1 cellular context compared by ENCODE assay signal in the genomic region with DNA sequence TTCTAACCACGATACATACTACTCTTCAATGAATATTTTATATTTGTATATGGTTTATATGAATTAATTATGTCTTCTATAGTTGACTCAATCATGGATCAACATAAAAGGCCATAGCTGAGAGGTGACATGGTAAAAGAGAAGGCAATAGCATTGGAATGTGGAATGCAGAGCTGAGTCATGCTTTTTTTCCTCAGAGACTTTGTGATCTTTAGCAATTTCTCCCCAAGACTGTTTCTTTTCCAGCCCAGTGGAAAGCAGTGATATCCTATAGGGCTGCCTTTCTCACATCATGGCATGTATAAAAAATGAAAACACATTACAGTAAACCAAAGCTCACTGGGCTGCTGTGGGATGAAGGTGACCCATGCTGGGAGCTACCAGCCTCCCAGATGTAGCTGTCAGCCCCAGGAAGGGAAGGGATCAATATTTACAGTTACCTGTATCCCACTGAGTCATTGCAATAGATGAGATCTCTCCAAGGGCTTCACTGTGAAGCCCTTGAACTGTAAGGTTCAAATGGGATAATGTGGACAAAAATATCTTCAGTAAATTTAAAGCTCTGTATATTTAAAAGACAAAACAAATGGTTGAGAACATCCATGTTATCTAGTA.
TF ChIP-seq lines count a peak whose summit lies in the region.

No MANE protein-coding gene starts in this region.

TF ChIP-seq in A549, 52 proteins besides CTCF, POLR2A, EP300 and RAD21 (continued from another document):
- TF ChIP-seq, protein P1, sequence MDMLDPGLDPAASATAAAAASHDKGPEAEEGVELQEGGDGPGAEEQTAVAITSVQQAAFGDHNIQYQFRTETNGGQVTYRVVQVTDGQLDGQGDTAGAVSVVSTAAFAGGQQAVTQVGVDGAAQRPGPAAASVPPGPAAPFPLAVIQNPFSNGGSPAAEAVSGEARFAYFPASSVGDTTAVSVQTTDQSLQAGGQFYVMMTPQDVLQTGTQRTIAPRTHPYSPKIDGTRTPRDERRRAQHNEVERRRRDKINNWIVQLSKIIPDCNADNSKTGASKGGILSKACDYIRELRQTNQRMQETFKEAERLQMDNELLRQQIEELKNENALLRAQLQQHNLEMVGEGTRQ (IDR thresholded peaks at IDR 0.05) = no peak
- TF ChIP-seq GATA3 (IDR thresholded peaks at IDR 0.05; ENCODE audit: borderline replicate concordance) (no peak), EHMT2 (IDR thresholded peaks at IDR 0.05; ENCODE audit: low read depth) (no peak)
